ENCODE assay signal across 20 cellular contexts in the genomic region with DNA sequence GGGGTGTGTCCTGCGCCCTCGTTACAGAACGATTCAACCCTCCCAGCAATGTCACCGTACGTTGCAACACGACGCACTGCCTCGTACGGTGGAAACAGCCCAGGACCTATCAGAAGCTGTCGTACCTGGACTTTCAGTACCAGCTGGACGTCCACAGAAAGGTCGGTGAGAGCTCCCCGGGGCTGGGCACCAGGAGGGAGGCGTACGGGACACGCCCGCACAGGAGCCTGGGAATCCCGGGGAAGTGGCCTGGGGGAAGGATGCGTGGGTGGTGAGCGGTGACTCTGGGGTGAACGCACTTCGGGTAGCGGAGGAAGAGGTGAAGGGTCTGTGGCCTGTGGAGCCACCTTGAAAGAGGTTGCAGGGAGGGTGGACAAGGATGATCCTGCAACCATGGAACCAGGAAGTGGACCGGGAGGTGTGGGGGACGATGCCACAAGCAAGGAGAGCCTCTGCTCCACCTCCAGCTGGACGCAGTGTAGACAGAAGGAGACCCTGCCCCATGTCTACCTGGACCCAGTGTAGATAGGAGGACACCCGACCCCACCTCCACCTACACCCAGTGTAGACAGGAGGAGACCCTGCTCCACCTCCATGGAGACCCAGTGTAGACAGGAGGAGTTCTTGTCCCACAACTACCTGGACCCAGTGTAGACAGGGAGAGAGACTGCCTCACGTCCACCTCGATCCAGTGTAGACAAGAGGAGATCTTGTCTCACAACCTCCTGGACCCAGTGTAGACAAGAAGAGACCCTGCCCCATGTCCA. TPM values are rescaled to one million over a fixed set of nuclear protein-coding genes. Genes with fewer than 3 reads are reported as not detected.
DNase-seq lines count a peak whose midpoint lies in the region; ATAC-seq and TF ChIP-seq lines count a peak whose summit lies in the region.
"Had no signal": no experiment of that assay in that cellular context is flagged by ENCODE, and none has a peak within 500 bp of the region (broad histone marks: within the 10 kb centered on the region; RNA-seq: fewer than 3 reads in every experiment).

No MANE protein-coding gene starts in this region.

- H3K4me1 ChIP-seq in lower lobe of right lung = no peaks in the 10 kb centered on the region

- H3K27me3 ChIP-seq in lower lobe of right lung (ENCODE audit: low read depth) = no peaks in the 10 kb centered on the region

- H3K27ac Mint-ChIP-seq in natural killer cell treated with Interleukin-12 subunit alpha and Interleukin-12 subunit beta and Interleukin-15 and Interleukin-18, amount 100 ng/mL, for 72 hours = no peak overlapping the region
- no peak overlapping the region for H3K27ac Mint-ChIP-seq in natural killer cell
- H3K27ac Mint-ChIP-seq: CD4-positive, CD25-positive, alpha-beta regulatory T cell had no signal

- intact Hi-C loops in natural killer cell (cut with micrococcal nuclease) (no loop called here), lower lobe of right lung (cut with DNase I) (no loop called here)

- H3K36me3 ChIP-seq in lower lobe of right lung = no peaks in the 10 kb centered on the region

- no peak overlapping the region for H3K4me3 Mint-ChIP-seq in natural killer cell treated with Interleukin-12 subunit alpha and Interleukin-12 subunit beta and Interleukin-15 and Interleukin-18, amount 100 ng/mL, for 72 hours
- no peak overlapping the region for H3K4me3 Mint-ChIP-seq in natural killer cell
- H3K4me3 Mint-ChIP-seq: CD4-positive, CD25-positive, alpha-beta regulatory T cell had no signal

- peaks cover 2% of the 10 kb centered on the region for H3K9me3 Mint-ChIP-seq in natural killer cell treated with Interleukin-12 subunit alpha and Interleukin-12 subunit beta and Interleukin-15 and Interleukin-18, amount 100 ng/mL, for 72 hours
- H3K9me3 Mint-ChIP-seq in natural killer cell = no peaks in the 10 kb centered on the region

- DNase-seq in natural killer cell treated with Interleukin-12 subunit alpha and Interleukin-12 subunit beta and Interleukin-15 and Interleukin-18, amount 100 ng/mL, for 72 hours (ENCODE audit: low spot score) = no peak
- DNase-seq in natural killer cell = no peak
- no peak for DNase-seq in lower lobe of right lung
- no peak for DNase-seq in stimulated activated naive CD8-positive, alpha-beta T cell treated with anti-CD3 and anti-CD28 coated beads, Interleukin-15, Interleukin-2, amounts not matched to agents 100 U/mL and 50 U/mL, for 24 hours
- no peak for DNase-seq in NCI-H446 (lab: John Stamatoyannopoulos, UW)
- no peak for DNase-seq in NCI-H1417 (lab: John Stamatoyannopoulos, UW)
- DNase-seq: 8988T; CD4-positive, CD25-positive, alpha-beta regulatory T cell; DMS153; DND-41; NCI-H1092 treated with DMSO at 0.1 percent for 48 hours; NCI-H1436 treated with DMSO at 0.1 percent for 48 hours; NCI-H187 treated with DMSO at 0.1 percent for 48 hours; NCI-H2107; NCI-H524 treated with DMSO at 0.1 percent for 48 hours; NCI-H774; PC-3; SHP77 had no signal

- H3K27ac ChIP-seq in lower lobe of right lung = no peak overlapping the region

- H3K4me3 ChIP-seq in lower lobe of right lung = no peak overlapping the region

- no peaks in the 10 kb centered on the region for H3K9me3 ChIP-seq in lower lobe of right lung

- peak; percentile 61 to 67 for ATAC-seq in natural killer cell treated with Interleukin-12 subunit alpha and Interleukin-12 subunit beta and Interleukin-15 and Interleukin-18, amount 100 ng/mL, for 72 hours
- ATAC-seq in natural killer cell = no peak
- peak; percentile 23 to 63 for ATAC-seq in lower lobe of right lung
- ATAC-seq in stimulated activated naive CD8-positive, alpha-beta T cell treated with anti-CD3 and anti-CD28 coated beads, Interleukin-15, Interleukin-2, amounts not matched to agents 100 U/mL and 50 U/mL, for 24 hours = peak; percentile 34
- no peak for ATAC-seq in GM21825 (IDR thresholded peaks at IDR 0.05; ENCODE audit: unreplicated experiment)
- ATAC-seq: PC-3 had no signal

- H3K27me3 Mint-ChIP-seq in natural killer cell treated with Interleukin-12 subunit alpha and Interleukin-12 subunit beta and Interleukin-15 and Interleukin-18, amount 100 ng/mL, for 72 hours = peaks cover 11 to 18% of the 10 kb centered on the region in 2 donors
- peaks cover 8 to 21% of the 10 kb centered on the region in 2 donors for H3K27me3 Mint-ChIP-seq in natural killer cell (ENCODE audit: low read depth in 2 of 2)

- H3K36me3 Mint-ChIP-seq in natural killer cell treated with Interleukin-12 subunit alpha and Interleukin-12 subunit beta and Interleukin-15 and Interleukin-18, amount 100 ng/mL, for 72 hours = peaks cover 4% of the 10 kb centered on the region
- H3K36me3 Mint-ChIP-seq in natural killer cell = no peaks in the 10 kb centered on the region
- H3K36me3 Mint-ChIP-seq: CD4-positive, CD25-positive, alpha-beta regulatory T cell had no signal

- TF ChIP-seq CTCF in natural killer cell (IDR thresholded peaks at IDR 0.05) = no peak
- no peak for TF ChIP-seq CTCF in lower lobe of right lung (IDR thresholded peaks at IDR 0.05)

- H3K4me1 Mint-ChIP-seq in natural killer cell treated with Interleukin-12 subunit alpha and Interleukin-12 subunit beta and Interleukin-15 and Interleukin-18, amount 100 ng/mL, for 72 hours (ENCODE audit: low read depth in 2 of 2) = peaks cover 4 to 7% of the 10 kb centered on the region in 2 donors
- H3K4me1 Mint-ChIP-seq in natural killer cell = peaks cover 17 to 26% of the 10 kb centered on the region in 2 donors

RNA-seq across cellular contexts. Expression of a gene that starts 25.9 kb away (rescaled TPM):
- 1 to 10 TPM in 1 of 2 donors, not detected in 1; 2.0 TPM for total RNA-seq in natural killer cell treated with Interleukin-12 subunit alpha and Interleukin-12 subunit beta and Interleukin-15 and Interleukin-18, amount 100 ng/mL, for 72 hours
- total RNA-seq in natural killer cell = 10 to 100 TPM in 1 of 3 donors, 1 to 10 TPM in 2; 2.6 to 13.3 (median 5.9) TPM
- total RNA-seq in lower lobe of right lung = 57.1 TPM
- total RNA-seq: CD4-positive, CD25-positive, alpha-beta regulatory T cell had no signal

RNA-seq across cellular contexts. Expression of a gene that starts 42.1 kb away (rescaled TPM):
- total RNA-seq in natural killer cell treated with Interleukin-12 subunit alpha and Interleukin-12 subunit beta and Interleukin-15 and Interleukin-18, amount 100 ng/mL, for 72 hours = 10 to 100 TPM; 13.1 to 29.2 TPM
- total RNA-seq in natural killer cell (10 to 100 TPM in 1 of 3 donors, 1 to 10 TPM in 2; 3.3 to 97.9 (median 4.4) TPM), lower lobe of right lung (59.9 TPM)
- total RNA-seq: PC-3, RPMI7951 had no signal

Comparison
In these comparisons a context has a peak if more than half of its experiments do, and no peak if none do; other contexts are left out.
1. ATAC-seq: peak in natural killer cell treated with Interleukin-12 subunit alpha and Interleukin-12 subunit beta and Interleukin-15 and Interleukin-18, amount 100 ng/mL, for 72 hours (2 of 2), lower lobe of right lung (2 of 2) and stimulated activated naive CD8-positive, alpha-beta T cell treated with anti-CD3 and anti-CD28 coated beads, Interleukin-15, Interleukin-2, amounts not matched to agents 100 U/mL and 50 U/mL, for 24 hours (single experiment); none in natural killer cell (0 of 3) and GM21825 (single experiment).